ENCODE assay signal across 26 cellular contexts in the genomic region with DNA sequence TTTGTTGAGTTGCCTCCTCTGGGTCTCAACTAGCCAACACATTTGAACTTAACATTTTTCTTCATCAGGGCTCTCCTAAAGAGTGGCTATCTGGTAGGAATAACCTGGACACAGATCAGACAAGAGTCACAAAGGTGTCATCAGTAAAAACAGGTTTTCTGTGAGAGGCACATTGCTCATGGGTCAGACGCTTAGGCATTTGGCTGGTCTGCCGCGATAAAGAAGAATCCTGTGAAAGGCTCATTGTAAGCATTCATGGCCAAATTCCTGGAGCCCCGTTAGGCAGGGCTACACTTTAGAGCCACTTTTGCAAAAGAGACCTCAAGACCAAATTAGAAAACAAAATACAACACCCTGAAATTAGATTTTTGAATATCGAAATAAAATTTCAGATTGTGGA.
"Had no signal": no experiment of that assay in that cellular context is flagged by ENCODE, and none has a peak within 500 bp of the region (broad histone marks: within the 10 kb centered on the region; RNA-seq: fewer than 3 reads in every experiment).

No MANE protein-coding gene starts in this region.

- H3K4me3 Mint-ChIP-seq: dendritic cell treated with granulocyte-macrophage colony-stimulating factor and Interleukin-4, amounts not matched to agents 40 ng/mL and 50 ng/mL, for 4 days; effector memory CD8-positive, alpha-beta T cell; endodermal cell; immature natural killer cell had no signal

- H3K27me3 Mint-ChIP-seq: dendritic cell treated with granulocyte-macrophage colony-stimulating factor and Interleukin-4, amounts not matched to agents 40 ng/mL and 50 ng/mL, for 4 days had no signal

- H3K4me1 Mint-ChIP-seq: endodermal cell, immature natural killer cell had no signal

- H3K27ac Mint-ChIP-seq: dendritic cell treated with granulocyte-macrophage colony-stimulating factor and Interleukin-4, amounts not matched to agents 40 ng/mL and 50 ng/mL, for 4 days; effector memory CD8-positive, alpha-beta T cell; endodermal cell; immature natural killer cell had no signal

- ATAC-seq: effector memory CD8-positive, alpha-beta T cell; esophagus mucosa; gastrocnemius medialis; heart right ventricle; left cardiac atrium; left lung; left ventricle myocardium superior; lower lobe of right lung had no signal

- H3K9me3 Mint-ChIP-seq: dendritic cell treated with granulocyte-macrophage colony-stimulating factor and Interleukin-4, amounts not matched to agents 40 ng/mL and 50 ng/mL, for 4 days; effector memory CD8-positive, alpha-beta T cell; endodermal cell had no signal

- H3K4me3 ChIP-seq: colonic mucosa, esophagus squamous epithelium, gastrocnemius medialis, heart right ventricle, left lung, lower lobe of right lung had no signal

- FAIRE-seq: endometrium, keratinocyte had no signal

- H3K4me1 ChIP-seq: colonic mucosa, esophagus squamous epithelium, gastrocnemius medialis, heart right ventricle, left lung, lower lobe of right lung had no signal

- H3K9me3 ChIP-seq: colonic mucosa, esophagus squamous epithelium, gastrocnemius medialis, heart right ventricle, left lung, lower lobe of right lung had no signal

- H3K27me3 ChIP-seq: colonic mucosa, esophagus squamous epithelium, gastrocnemius medialis, left lung had no signal

- H3K36me3 Mint-ChIP-seq: immature natural killer cell had no signal

- DNase-seq: colonic mucosa; cortex of kidney; effector CD8-positive, alpha-beta T cell; effector memory CD8-positive, alpha-beta T cell; endodermal cell; erythroblast; esophagus squamous epithelium; foreskin fibroblast; foreskin melanocyte; gastrocnemius medialis; glutamatergic neuron; head of caudate nucleus; heart right ventricle; hippocampal formation; immature natural killer cell; left cardiac atrium; left lung; left ventricle myocardium superior; lower lobe of right lung; mesenchymal stem cell; midbrain had no signal

- H3K36me3 ChIP-seq: colonic mucosa, esophagus squamous epithelium, gastrocnemius medialis, heart right ventricle, left lung, lower lobe of right lung had no signal

- H3K27ac ChIP-seq: colonic mucosa, epithelial cell of prostate, esophagus squamous epithelium, gastrocnemius medialis, heart right ventricle, left lung, lower lobe of right lung had no signal
